In the genomic region with DNA sequence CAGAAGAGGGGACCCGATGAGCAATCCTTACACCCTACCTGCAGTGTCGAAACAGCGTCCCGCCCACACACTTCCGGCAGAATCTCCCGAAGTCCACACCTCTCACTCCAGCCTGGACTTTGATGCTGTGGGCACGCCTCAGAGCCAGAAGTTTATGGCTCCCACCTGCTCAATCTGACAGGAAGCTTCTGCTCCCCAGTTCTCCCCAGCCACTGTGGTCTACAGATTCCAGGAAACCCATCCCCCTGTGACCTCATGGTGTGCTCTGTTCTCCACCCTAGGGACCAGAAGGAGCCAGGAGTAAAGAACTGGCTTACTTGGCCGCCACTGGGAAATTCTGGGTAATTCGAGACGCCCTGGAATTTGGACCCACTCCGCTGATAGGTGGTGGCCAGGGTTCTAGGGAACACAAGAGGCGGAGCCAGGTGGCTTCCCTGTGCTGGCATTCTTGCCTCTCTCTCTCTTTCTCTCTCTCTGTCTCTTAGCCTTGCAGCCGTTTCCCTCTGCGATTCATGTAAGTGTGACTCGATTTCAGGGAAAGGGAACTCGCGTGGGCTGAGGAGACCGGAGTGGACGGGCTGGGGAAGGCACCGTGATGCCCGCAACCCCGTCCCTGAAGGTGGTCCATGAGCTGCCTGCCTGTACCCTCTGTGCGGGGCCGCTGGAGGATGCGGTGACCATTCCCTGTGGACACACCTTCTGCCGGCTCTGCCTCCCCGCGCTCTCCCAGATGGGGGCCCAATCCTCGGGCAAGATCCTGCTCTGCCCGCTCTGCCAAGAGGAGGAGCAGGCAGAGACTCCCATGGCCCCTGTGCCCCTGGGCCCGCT, we compare ENCODE assay signal across 11 cellular contexts. TPM values are rescaled to one million over a fixed set of nuclear protein-coding genes. Genes with fewer than 3 reads are reported as not detected.
DNase-seq lines count a peak whose midpoint lies in the region; ATAC-seq and TF ChIP-seq lines count a peak whose summit lies in the region.
"Had no signal": no experiment of that assay in that cellular context is flagged by ENCODE, and none has a peak within 500 bp of the region (broad histone marks: within the 10 kb centered on the region; RNA-seq: fewer than 3 reads in every experiment).

A gene (plus strand): TSS at position 457 of the 828 bp plus-strand sequence. CDS start 139 bp downstream, at position 596.

- no peak for TF ChIP-seq EP300 in esophagus muscularis mucosa (IDR thresholded peaks at IDR 0.05)

- intact Hi-C loops in esophagus muscularis mucosa (cut with DNase I) = no loop called here

- 70% methylated on average over 27 of the region's 31 CpGs for WGBS in esophagus muscularis mucosa

- no peak within 1 kb of the TSS for H3K4me3 ChIP-seq in esophagus muscularis mucosa
- H3K4me3 ChIP-seq: HAP-1 had no signal

- no peak within 1 kb of the TSS for H3K27ac ChIP-seq in esophagus muscularis mucosa (replicated peaks in 1 of 4)

- H3K27ac Mint-ChIP-seq in stimulated activated naive B cell treated with anti-CD40 and anti-IgM and Interleukin-4, amounts not matched to agents 10 μg/mL and 1 μg/mL and 100 μg/mL, for 72 hours = no peak within 1 kb of the TSS

- H3K27me3 Mint-ChIP-seq in stimulated activated naive B cell treated with anti-CD40 and anti-IgM and Interleukin-4, amounts not matched to agents 10 μg/mL and 1 μg/mL and 100 μg/mL, for 72 hours = peaks cover 52% of the 10 kb centered on the region in 2 donors

- no peaks in the 10 kb centered on the region for H3K36me3 ChIP-seq in esophagus muscularis mucosa
- H3K36me3 ChIP-seq: HAP-1 had no signal

- H3K4me1 Mint-ChIP-seq in stimulated activated naive B cell treated with anti-CD40 and anti-IgM and Interleukin-4, amounts not matched to agents 10 μg/mL and 1 μg/mL and 100 μg/mL, for 72 hours = peaks cover 3 to 5% of the 10 kb centered on the region in 2 donors

- ATAC-seq in stimulated activated naive B cell treated with anti-CD40 and anti-IgM and Interleukin-4, amounts not matched to agents 10 μg/mL and 1 μg/mL and 100 μg/mL, for 72 hours (replicated peaks) = no peak
- ATAC-seq: PC-3 had no signal

- H3K9me3 Mint-ChIP-seq in stimulated activated naive B cell treated with anti-CD40 and anti-IgM and Interleukin-4, amounts not matched to agents 10 μg/mL and 1 μg/mL and 100 μg/mL, for 72 hours = no peaks in the 10 kb centered on the region

- no peak within 1 kb of the TSS for H3K4me3 Mint-ChIP-seq in stimulated activated naive B cell treated with anti-CD40 and anti-IgM and Interleukin-4, amounts not matched to agents 10 μg/mL and 1 μg/mL and 100 μg/mL, for 72 hours

- no peak for TF ChIP-seq CTCF in esophagus muscularis mucosa (IDR thresholded peaks at IDR 0.05)

- no peaks in the 10 kb centered on the region for H3K4me1 ChIP-seq in esophagus muscularis mucosa
- H3K4me1 ChIP-seq: HAP-1 had no signal

- peak; percentile 86 for DNase-seq in LoVo (ENCODE audit: low spot score)
- DNase-seq in activated CD4-positive, alpha-beta T cell treated with anti-CD3 and anti-CD28 coated beads, Interleukin-2, amount 50 U/mL, for 48 hours = peak; percentile 66 to 74
- DNase-seq in esophagus muscularis mucosa (ENCODE audit: extremely low spot score) = peak; percentile 89
- DNase-seq in stimulated activated CD8-positive, alpha-beta memory T cell treated with anti-CD3 and anti-CD28 coated beads, Interleukin-15, amount 100 ng/mL, for 48 hours (ENCODE audit: low read depth in 2 of 2) = peak; percentile 51 to 54
- no peak for DNase-seq in G401 (ENCODE audit: low spot score)
- DNase-seq in stimulated activated naive B cell treated with anti-CD40 and anti-IgM and Interleukin-4, amounts not matched to agents 10 μg/mL and 1 μg/mL and 100 μg/mL, for 72 hours = no peak
- no peak for DNase-seq in NCI-H2081 (lab: John Stamatoyannopoulos, UW)
- DNase-seq: activated gamma-delta T cell treated with Interleukin-2 at 50 U/mL for 16 hours, PC-3 had no signal

- peaks cover 0 to 32% (median 0%) of the 10 kb centered on the region in 4 donors for H3K27me3 ChIP-seq in esophagus muscularis mucosa

- in situ Hi-C loops in G401 (cut with HindIII; ENCODE audit: low sequenced_read_pairs) = no loop called here

- H3K9me3 ChIP-seq in esophagus muscularis mucosa = no peaks in the 10 kb centered on the region
- H3K9me3 ChIP-seq: HAP-1 had no signal

- no peaks in the 10 kb centered on the region for H3K36me3 Mint-ChIP-seq in stimulated activated naive B cell treated with anti-CD40 and anti-IgM and Interleukin-4, amounts not matched to agents 10 μg/mL and 1 μg/mL and 100 μg/mL, for 72 hours

- no peak for TF ChIP-seq POLR2A in esophagus muscularis mucosa (IDR thresholded peaks at IDR 0.05; ENCODE audit: low read depth)

RNA-seq across cellular contexts. Expression of the gene that starts here (rescaled TPM):
- under 1 TPM in 1 of 4 donors, not detected in 3; 0.42 TPM for total RNA-seq in esophagus muscularis mucosa
- total RNA-seq in G401 (2014; rRNA removed; shearing (Covaris generic)) = not detected in 2 replicates
- total RNA-seq: mononuclear cell, PC-3 had no signal

Comparison
In these comparisons a context has a peak if more than half of its experiments do, and no peak if none do; other contexts are left out.
1. Peak in DNase-seq in esophagus muscularis mucosa; RNA of the gene not detected or under 1 TPM.
2. DNase-seq: peak in LoVo (single experiment), activated CD4-positive, alpha-beta T cell treated with anti-CD3 and anti-CD28 coated beads, Interleukin-2, amount 50 U/mL, for 48 hours (2 of 2) and stimulated activated CD8-positive, alpha-beta memory T cell treated with anti-CD3 and anti-CD28 coated beads, Interleukin-15, amount 100 ng/mL, for 48 hours (2 of 2); none in G401 (single experiment), stimulated activated naive B cell treated with anti-CD40 and anti-IgM and Interleukin-4, amounts not matched to agents 10 μg/mL and 1 μg/mL and 100 μg/mL, for 72 hours (single experiment) and NCI-H2081 (0 of 2).